In the genomic region with DNA sequence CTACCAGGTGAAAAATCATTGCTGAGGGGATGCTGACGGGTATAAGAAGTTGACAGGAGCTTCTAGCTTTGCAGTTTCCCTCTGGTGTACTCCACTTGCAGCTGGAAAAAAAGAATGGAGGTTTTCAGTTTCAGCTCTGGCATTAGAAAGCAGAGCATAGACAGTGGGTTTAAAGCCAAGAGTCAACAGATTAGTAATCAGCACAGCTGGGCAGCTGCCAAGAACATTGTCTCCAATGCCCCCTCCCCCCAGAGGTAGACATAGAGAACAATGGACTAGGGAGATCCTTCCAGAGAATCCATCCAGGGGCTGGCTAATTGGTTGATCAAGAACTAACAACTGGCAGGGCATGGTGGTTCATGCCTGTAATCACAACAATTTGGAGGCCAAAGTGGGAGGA, we compare ENCODE assay signal across 13 cellular contexts. TPM values are rescaled to one million over a fixed set of nuclear protein-coding genes. Genes with fewer than 3 reads are reported as not detected.
DNase-seq lines count a peak whose midpoint lies in the region; ATAC-seq and TF ChIP-seq lines count a peak whose summit lies in the region.
"Had no signal": no experiment of that assay in that cellular context is flagged by ENCODE, and none has a peak within 500 bp of the region (broad histone marks: within the 10 kb centered on the region; RNA-seq: fewer than 3 reads in every experiment).

No MANE protein-coding gene starts in this region.

- H3K9me3 Mint-ChIP-seq in endodermal cell = peaks cover 75% of the 10 kb centered on the region

- H3K27ac Mint-ChIP-seq in endodermal cell = peak overlapping the region; percentile 26
- H3K27ac Mint-ChIP-seq: naive B cell; stimulated activated naive CD8-positive, alpha-beta T cell treated with anti-CD3 and anti-CD28 coated beads, Interleukin-15, Interleukin-2, amounts not matched to agents 100 ng/mL and 50 ng/mL, for 24 hours had no signal

- H3K36me3 Mint-ChIP-seq in endodermal cell (ENCODE audit: low read depth) = peaks cover 32% of the 10 kb centered on the region

- TF ChIP-seq CTCF in endodermal cell (conservative IDR thresholded peaks at IDR 0.05) = no peak

- no peak overlapping the region for H3K4me3 Mint-ChIP-seq in endodermal cell
- H3K4me3 Mint-ChIP-seq: stimulated activated naive CD8-positive, alpha-beta T cell treated with anti-CD3 and anti-CD28 coated beads, Interleukin-15, Interleukin-2, amounts not matched to agents 100 ng/mL and 50 ng/mL, for 24 hours had no signal

- ATAC-seq in GM21786 (IDR thresholded peaks at IDR 0.05; ENCODE audit: unreplicated experiment) (no peak), GM21619 (IDR thresholded peaks at IDR 0.05; ENCODE audit: unreplicated experiment) (no peak)

- DNase-seq in DMS153 (lab: John Stamatoyannopoulos, UW) (peak; percentile 33), DMS153 treated with DMSO at 0.1 percent for 48 hours (lab: John Stamatoyannopoulos, UW; ENCODE audit: unreplicated experiment) (no peak), NCI-H69 (lab: John Stamatoyannopoulos, UW) (peak; percentile 78), endodermal cell (peak; percentile 71), pulmonary artery endothelial cell (ENCODE audit: low read depth, low spot score) (peak; percentile 63), H4 (ENCODE audit: low spot score) (no peak)
- DNase-seq: activated CD4-positive, alpha-beta T cell treated with anti-CD3 and anti-CD28 coated beads for 1 hour; activated naive CD4-positive, alpha-beta T cell treated with Interleukin-2 at 50 U/mL for 16 hours; naive B cell had no signal

- no peaks in the 10 kb centered on the region for H3K27me3 ChIP-seq in endodermal cell (ENCODE audit: control insufficient read depth, insufficient read depth, low read length, poor library complexity, severe bottlenecking)

- no peak overlapping the region for H3K9ac ChIP-seq in endodermal cell (ENCODE audit: extremely low read depth, low read length, poor library complexity, severe bottlenecking)

- no peaks in the 10 kb centered on the region for H3K4me1 ChIP-seq in endodermal cell (ENCODE audit: control insufficient read depth, insufficient read depth, low read length)

- peaks cover 5% of the 10 kb centered on the region for H3K4me1 Mint-ChIP-seq in endodermal cell
- H3K4me1 Mint-ChIP-seq: naive B cell had no signal

- H3K36me3 ChIP-seq in endodermal cell (ENCODE audit: control insufficient read depth, insufficient read depth, low read length) = no peaks in the 10 kb centered on the region

- peaks cover 75% of the 10 kb centered on the region for H3K9me3 ChIP-seq in endodermal cell (ENCODE audit: control insufficient read depth, low read length)

- H3K27me3 Mint-ChIP-seq in endodermal cell (ENCODE audit: insufficient read depth) = no peaks in the 10 kb centered on the region

- H3K4me3 ChIP-seq in endodermal cell (ENCODE audit: low read length) = peak overlapping the region; percentile 65

- H3K27ac ChIP-seq in endodermal cell (ENCODE audit: low read depth, low read length) = no peak overlapping the region
- H3K27ac ChIP-seq: 22Rv1 had no signal

- WGBS in endodermal cell (ENCODE audit: insufficient coverage in 1 of 2, insufficient read length in 1 of 2), 2 experiments = 71 to 77% methylated on average over 1 of the region's 1 CpG

RNA-seq across cellular contexts. Expression of gene ZBTB8B, which starts 10.1 kb away (rescaled TPM):
- total RNA-seq in endodermal cell = 1 to 10 TPM; 2.7 to 5.0 TPM
- 1.4 TPM for polyA plus RNA-seq in endodermal cell (2013, experiment 1 of 2)
- polyA plus RNA-seq in endodermal cell (2013, experiment 2 of 2) = 1.4 TPM
- under 0.01 and 0.07 TPM in 2 replicates for total RNA-seq in pulmonary artery endothelial cell
- total RNA-seq in H4 (2014; rRNA removed; shearing (Covaris generic)) = 0.02 TPM in 1 of 2 replicates, not detected in the other

Comparison
In these comparisons a context has a peak if more than half of its experiments do, and no peak if none do; other contexts are left out.
1. DNase-seq: peak in DMS153 (single experiment), NCI-H69 (single experiment), endodermal cell (single experiment) and pulmonary artery endothelial cell (single experiment); none in DMS153 treated with DMSO at 0.1 percent for 48 hours (single experiment) and H4 (single experiment).